Comparison of ENCODE assay signal across 7 cellular contexts in genomic region chr10:117175901-117176534, GRCh38. TPM values are rescaled to one million over a fixed set of nuclear protein-coding genes. Genes with fewer than 3 reads are reported as not detected.
A peak's percentile ranks its signal among the peaks of the same experiment; 100 is the strongest.
DNase-seq lines count a peak whose midpoint lies in the region; FAIRE-seq and TF ChIP-seq lines count a peak whose summit lies in the region.

No MANE protein-coding gene starts in this region.

- H3K4me3 ChIP-seq in GM12865 (ENCODE audit: low read depth, low read length) (peak overlapping the region; percentile 51), HEK293 (ENCODE audit: low read depth, low read length) (no peak overlapping the region), brain microvascular endothelial cell (ENCODE audit: low read depth, low read length) (no peak overlapping the region), spleen (peak overlapping the region; percentile 37 to 81 (median 50))

- no peaks in the 10 kb centered on the region for H3K4me1 ChIP-seq in HEK293 (ENCODE audit: control insufficient read depth, insufficient read depth, low read length)
- H3K4me1 ChIP-seq in spleen = peaks cover 4 to 21% (median 15%) of the 10 kb centered on the region in 6 donors

- H3K27me3 ChIP-seq in brain microvascular endothelial cell (replicated peaks) (peaks cover 8% of the 10 kb centered on the region), spleen (replicated peaks in 1 of 7) (peaks cover 0 to 71% (median 29%) of the 10 kb centered on the region in 7 donors)

- TF ChIP-seq POLR2A in spleen (IDR thresholded peaks at IDR 0.05) = no peak

- H3K27ac ChIP-seq in HEK293 (ENCODE audit: extremely low read depth, low read depth, low read length) (no peak overlapping the region), brain microvascular endothelial cell (no peak overlapping the region), spleen (peak overlapping the region in 1 of 8 donors; percentile 11)

- FAIRE-seq in TTC549 (lab: Jason Lieb, UNC) = peak; percentile 53

- intact Hi-C loops in spleen (cut with DNase I; ENCODE audit: low total_unique reads) = loop anchor here (2.0 to 10.0 kb wide), 2 partner anchors 379 to 491 kb away; no protein-coding TSS in a partner anchor

- 22 to 25% (median 24%) methylated on average over 12 of the region's 12 CpGs for WGBS in spleen, 5 donors

- H3K9me3 ChIP-seq in HEK293 (ENCODE audit: control insufficient read depth, insufficient read depth, low read depth, low read length) (no peaks in the 10 kb centered on the region; the same call in 1 of the 2 replicates), spleen (no peaks in the 10 kb centered on the region)

- POLR2A ChIA-PET in HEK293 (lab: Yijun Ruan, JAX) = interaction anchor here (1.1 to 1.8 kb wide), 2 partner anchors 10 to 379 kb away, joined by 4 to 8 read pairs; no protein-coding TSS in a partner anchor

- TF ChIP-seq CTCF in GM12865 (IDR thresholded peaks at IDR 0.05; ENCODE audit: insufficient read depth, low read depth, low read length, missing control alignments) (peak; percentile 77), HEK293 (tag by site-specific recombination; IDR thresholded peaks at IDR 0.05) (peak; percentile 31; the same call in 1 of the 2 replicates), brain microvascular endothelial cell (IDR thresholded peaks at IDR 0.05; ENCODE audit: low read depth, low read length, missing control alignments) (peak; percentile 88), spleen (IDR thresholded peaks at IDR 0.05 in 8 of 11, conservative IDR thresholded peaks at IDR 0.05 in 3 of 11) (peak; percentile 10 to 80 (median 69))

- CTCF ChIA-PET in HEK293 (lab: Yijun Ruan, JAX) = interaction anchor here (0.6 to 18.6 kb wide), 21 partner anchors 9 to 825 kb away, joined by 3 to 471 read pairs (median 5); no protein-coding TSS in a partner anchor

- in situ Hi-C loops in brain microvascular endothelial cell (cut with HindIII; ENCODE audit: low pct_ligation_motif_present, low sequenced_read_pairs) = no loop called here

- H3K36me3 ChIP-seq in HEK293 (ENCODE audit: control insufficient read depth in 2 of 2, insufficient read depth in 1 of 2, low read length in 2 of 2) = no peaks in the 10 kb centered on the region
- H3K36me3 ChIP-seq in brain microvascular endothelial cell (replicated peaks) = no peaks in the 10 kb centered on the region
- H3K36me3 ChIP-seq in spleen = no peaks in the 10 kb centered on the region

- DNase-seq in GM12865 (ENCODE audit: low read depth) = peak; percentile 82
- peak; percentile 78 for DNase-seq in NAMALWA (ENCODE audit: low spot score)
- peak; percentile 65 for DNase-seq in brain microvascular endothelial cell
- peak; percentile 90 for DNase-seq in inferior parietal cortex (ENCODE audit: extremely low spot score)
- peak; percentile 85 for DNase-seq in spleen

TF ChIP-seq in HEK293, 187 proteins besides CTCF, POLR2A, EP300 and RAD21:
- TF ChIP-seq ZNF16 (tag by site-specific recombination; IDR thresholded peaks at IDR 0.05; ENCODE audit: low read depth) (no peak), ZNF660 (tag by site-specific recombination; IDR thresholded peaks at IDR 0.05) (peak; percentile 68; the same call in 1 of the 2 replicates), ZNF157 (tag by site-specific recombination; IDR thresholded peaks at IDR 0.05) (no peak), ZNF335 (tag by site-specific recombination; conservative IDR thresholded peaks at IDR 0.05) (0 out of 2 replicates have a peak, but pooled peaks have one; percentile 12), KLF10 (tag by site-specific recombination; IDR thresholded peaks at IDR 0.05) (no peak), ZNF558 (tag by site-specific recombination; IDR thresholded peaks at IDR 0.05) (no peak), PRDM1 (tag by site-specific recombination; IDR thresholded peaks at IDR 0.05) (0 out of 2 replicates have a peak, but pooled peaks have one; percentile 28), ZNF654 (tag by site-specific recombination; IDR thresholded peaks at IDR 0.05; ENCODE audit: low read depth) (peak; percentile 76), ZNF621 (tag by site-specific recombination; IDR thresholded peaks at IDR 0.05) (no peak), ZBTB48 (tag by site-specific recombination; IDR thresholded peaks at IDR 0.05) (0 out of 2 replicates have a peak, but pooled peaks have one; percentile 19), HOXC10 (CRISPR knock-in tag; IDR thresholded peaks at IDR 0.05) (no peak)

RNA-seq across cellular contexts. Expression of gene KCNK18, which starts 21.3 kb away (rescaled TPM):
- not detected for total RNA-seq in spleen
- not detected for polyA plus RNA-seq in spleen

RNA-seq across cellular contexts. Expression of gene VAX1, which starts 37.9 kb away (rescaled TPM):
- total RNA-seq in spleen = not detected
- polyA plus RNA-seq in spleen = not detected

Comparison
In these comparisons a context has a peak if more than half of its experiments do, and no peak if none do; other contexts are left out.
1. H3K4me3 ChIP-seq: peak in GM12865 (single experiment) and spleen (8 of 8); none in HEK293 (single experiment) and brain microvascular endothelial cell (single experiment).
2. CTCF ChIP-seq: peak in every context shown above with its lines; median percentile 88 in brain microvascular endothelial cell; 77 in GM12865; 69 in spleen; 31 in HEK293.
3. Peak in every context shown above with its lines, with median percentiles within 50 percentile points of each other: DNase-seq.